21 cellular contexts compared by ENCODE assay signal in genomic region chr11:45262900-45263299, GRCh38. TPM values are rescaled to one million over a fixed set of nuclear protein-coding genes. Genes with fewer than 3 reads are reported as not detected.
DNase-seq lines count a peak whose midpoint lies in the region; ATAC-seq, FAIRE-seq and TF ChIP-seq lines count a peak whose summit lies in the region.
"Had no signal": no experiment of that assay in that cellular context is flagged by ENCODE, and none has a peak within 500 bp of the region (broad histone marks: within the 10 kb centered on the region; RNA-seq: fewer than 3 reads in every experiment).

No MANE protein-coding gene starts in this region.

- ATAC-seq in GM18861 (IDR thresholded peaks at IDR 0.05; ENCODE audit: unreplicated experiment) (no peak), psoas muscle (no peak)
- ATAC-seq: naive thymus-derived CD4-positive, alpha-beta T cell; T-cell had no signal

- H2AFZ ChIP-seq in astrocyte (ENCODE audit: low read depth, low read length): peak overlapping the region; percentile 28

- no peak overlapping the region for H3K4me3 ChIP-seq in MG63
- no peak overlapping the region for H3K4me3 ChIP-seq in astrocyte (ENCODE audit: insufficient read depth, low read depth, low read length)
- no peak overlapping the region for H3K4me3 ChIP-seq in psoas muscle

- WGBS in psoas muscle, 3 donors: 28 to 45% (median 34%) methylated on average over 4 of the region's 4 CpGs

- FAIRE-seq in astrocyte (lab: Jason Lieb, UNC): no peak

- H4K20me1 ChIP-seq in astrocyte (ENCODE audit: insufficient read depth, low read length): no peaks in the 10 kb centered on the region

- H3K4me2 ChIP-seq in astrocyte (ENCODE audit: low read length): no peak overlapping the region

- TF ChIP-seq CTCF in astrocyte (IDR thresholded peaks at IDR 0.05; ENCODE audit: insufficient read depth, low read depth, low read length) (no peak), psoas muscle (IDR thresholded peaks at IDR 0.05) (no peak)

- intact Hi-C loops in psoas muscle (cut with DNase I): no loop called here

- DNase-seq in Caki2 (ENCODE audit: low read depth) (peak; percentile 77), MG63 (peak; percentile 41), NCI-H446 (lab: John Stamatoyannopoulos, UW) (peak; percentile 77 to 87), astrocyte (ENCODE audit: low read depth) (no peak), KG1 (lab: John Stamatoyannopoulos, UW) (no peak), psoas muscle (no peak)
- no peak for DNase-seq in stimulated activated CD4-positive, alpha-beta T cell treated with anti-CD3 and anti-CD28 coated beads, Interleukin-4, amount 100 ng/mL, for 4 hours
- DNase-seq: activated gamma-delta T cell treated with Interleukin-2 at 50 U/mL for 16 hours; effector memory CD4-positive, alpha-beta T cell; glutamatergic neuron; H7; KBM-7; mammary epithelial cell; naive thymus-derived CD4-positive, alpha-beta T cell; NCI-H1436; posterior cingulate gyrus; stimulated activated CD4-positive, alpha-beta T cell treated with anti-CD3 and anti-CD28 coated beads, Interleukin-2, amount 100 ng/mL, for 48 hours; T-cell had no signal

- H3K36me3 ChIP-seq in MG63 (no peaks in the 10 kb centered on the region), astrocyte (ENCODE audit: insufficient read depth, low read length) (no peaks in the 10 kb centered on the region), psoas muscle (ENCODE audit: insufficient read depth in 1 of 2, low read depth in 1 of 2) (no peaks in the 10 kb centered on the region)

- peaks cover 2% of the 10 kb centered on the region for H3K36me3 Mint-ChIP-seq in astrocyte (ENCODE audit: low read depth, unreplicated experiment)
- H3K36me3 Mint-ChIP-seq: naive thymus-derived CD4-positive, alpha-beta T cell; T-cell had no signal

- peaks cover 25% of the 10 kb centered on the region for H3K4me1 ChIP-seq in astrocyte (ENCODE audit: insufficient read depth, low read length)
- no peaks in the 10 kb centered on the region for H3K4me1 ChIP-seq in psoas muscle

- H3K27me3 ChIP-seq in MG63: no peaks in the 10 kb centered on the region
- H3K27me3 ChIP-seq in astrocyte (ENCODE audit: insufficient read depth, low read length): no peaks in the 10 kb centered on the region
- H3K27me3 ChIP-seq in psoas muscle (ENCODE audit: insufficient read depth in 3 of 3, low read length in 2 of 3): peaks cover 0 to 26% (median 4%) of the 10 kb centered on the region in 3 donors

- peaks cover 9% of the 10 kb centered on the region for H3K27me3 Mint-ChIP-seq in astrocyte (ENCODE audit: low read depth, unreplicated experiment)

- H3K4me1 Mint-ChIP-seq in astrocyte (ENCODE audit: low read depth, unreplicated experiment): peaks cover 24% of the 10 kb centered on the region
- H3K4me1 Mint-ChIP-seq: naive thymus-derived CD4-positive, alpha-beta T cell; T-cell had no signal

- peaks cover 7% of the 10 kb centered on the region for H3K9me3 ChIP-seq in MG63
- H3K9me3 ChIP-seq in astrocyte (ENCODE audit: insufficient read depth, low read depth, low read length): no peaks in the 10 kb centered on the region
- no peaks in the 10 kb centered on the region for H3K9me3 ChIP-seq in psoas muscle

- H3K79me2 ChIP-seq in astrocyte (ENCODE audit: insufficient read depth, low read length): no peaks in the 10 kb centered on the region

- in situ Hi-C loops in Caki2 (cut with HindIII; ENCODE audit: low pct_unique_long_range_greater_than_20kb, low sequenced_read_pairs): no loop called here

- no peak overlapping the region for H3K27ac Mint-ChIP-seq in astrocyte (ENCODE audit: unreplicated experiment)
- H3K27ac Mint-ChIP-seq: naive thymus-derived CD4-positive, alpha-beta T cell; T-cell had no signal

- no peak overlapping the region for H3K4me3 Mint-ChIP-seq in astrocyte (ENCODE audit: unreplicated experiment)
- H3K4me3 Mint-ChIP-seq: naive thymus-derived CD4-positive, alpha-beta T cell; T-cell had no signal

- H3K9ac ChIP-seq in astrocyte (ENCODE audit: low read length): no peak overlapping the region

- H3K9me3 Mint-ChIP-seq in astrocyte (ENCODE audit: unreplicated experiment): no peaks in the 10 kb centered on the region
- H3K9me3 Mint-ChIP-seq: naive thymus-derived CD4-positive, alpha-beta T cell; T-cell had no signal

- no peak overlapping the region for H3K27ac ChIP-seq in astrocyte (ENCODE audit: low read depth, low read length)
- no peak overlapping the region for H3K27ac ChIP-seq in psoas muscle

RNA-seq across cellular contexts. Expression of gene SYT13, which starts 23.2 kb away (rescaled TPM):
- total RNA-seq in Caki2 (2014; rRNA removed; shearing (Covaris generic); ENCODE audit: low replicate concordance): 115 and 120 TPM in 2 replicates
- not detected in 2 replicates for total RNA-seq in MG63 (2014; rRNA removed; shearing (Covaris generic); ENCODE audit: low replicate concordance)
- total RNA-seq in astrocyte (0.50 and 1.4 TPM in 2 replicates), psoas muscle (under 1 TPM in 3 of 4 donors, not detected in 1; 0.05 to 0.22 (median 0.11) TPM)
- under 1 TPM; 0.05 to 0.10 (median 0.05) TPM for polyA plus RNA-seq in psoas muscle
- total RNA-seq: fibroblast of lung; naive thymus-derived CD4-positive, alpha-beta T cell had no signal
- polyA plus RNA-seq: fibroblast of lung; mammary epithelial cell; naive thymus-derived CD4-positive, alpha-beta T cell; urinary bladder had no signal

Comparison
In these comparisons a context has a peak if more than half of its experiments do, and no peak if none do; other contexts are left out.
1. DNase-seq: peak in Caki2 (single experiment), MG63 (single experiment) and NCI-H446 (2 of 2); none in astrocyte (single experiment), KG1 (single experiment), stimulated activated CD4-positive, alpha-beta T cell treated with anti-CD3 and anti-CD28 coated beads, Interleukin-4, amount 100 ng/mL, for 4 hours (0 of 2) and psoas muscle (0 of 2).
2. RNA of gene SYT13, which starts 23.2 kb away (total RNA-seq): 115 to 120 TPM in Caki2; 0.50 to 1.4 TPM in astrocyte, 0.05 to 0.22 TPM in psoas muscle and not detected in MG63; every median in the first group is over 10 times any median in the second.